In genomic region chr15:66734961-66735908, GRCh38 we compare ENCODE assay signal across 20 cellular contexts. TPM values are rescaled to one million over a fixed set of nuclear protein-coding genes. Genes with fewer than 3 reads are reported as not detected.
A peak's percentile ranks its signal among the peaks of the same experiment; 100 is the strongest.
DNase-seq lines count a peak whose midpoint lies in the region; ATAC-seq, FAIRE-seq and TF ChIP-seq lines count a peak whose summit lies in the region.
"Had no signal": no experiment of that assay in that cellular context is flagged by ENCODE, and none has a peak within 500 bp of the region (broad histone marks: within the 10 kb centered on the region; RNA-seq: fewer than 3 reads in every experiment).

No MANE protein-coding gene starts in this region.

- no peak for TF ChIP-seq EP300 in tibial nerve (IDR thresholded peaks at IDR 0.05)

- peak overlapping the region; percentile 20 to 69 (median 67) for H3K27ac Mint-ChIP-seq in nephron
- H3K27ac Mint-ChIP-seq: naive thymus-derived CD4-positive, alpha-beta T cell had no signal

- H3K4me1 ChIP-seq in endothelial cell of umbilical vein (ENCODE audit: control insufficient read depth, extremely low read depth, insufficient read depth, low read length): peaks cover 31% of the 10 kb centered on the region
- peaks cover 0 to 51% (median 27%) of the 10 kb centered on the region in 4 donors for H3K4me1 ChIP-seq in tibial nerve
- peaks cover 0 to 24% (median 20%) of the 10 kb centered on the region in 3 donors for H3K4me1 ChIP-seq in esophagus squamous epithelium
- H3K4me1 ChIP-seq in hepatocyte (ENCODE audit: insufficient read depth): peaks cover 2% of the 10 kb centered on the region

- CTCF ChIA-PET in endothelial cell of umbilical vein (lab: Charles Lee): interaction anchor here (1.1 to 2.7 kb wide), 4 partner anchors 8 to 38 kb away, joined by 4 to 11 read pairs (median 4); no protein-coding TSS in a partner anchor

- intact Hi-C loops in endothelial cell of umbilical vein (cut with micrococcal nuclease): no loop called here
- intact Hi-C loops in esophagus squamous epithelium (cut with DNase I): no loop called here

- DNase-seq in HS-27A (ENCODE audit: low read depth): peak; percentile 27
- DNase-seq in endothelial cell of umbilical vein (ENCODE audit: low read depth, low spot score): no peak
- peak; percentile 46 to 57 for DNase-seq in tibial nerve (ENCODE audit: low spot score in 2 of 2)
- DNase-seq in esophagus squamous epithelium (lab: John Stamatoyannopoulos, UW): no peak
- DNase-seq in hepatocyte (ENCODE audit: low spot score): no peak
- DNase-seq: activated CD4-positive, alpha-beta T cell treated with anti-CD3 and anti-CD28 coated beads, Interleukin-2, amount 50 U/mL, for 4 hours; activated T-cell treated with anti-CD3 and anti-CD28 coated beads, Interleukin-2, amount 50 U/mL, for 48 hours; adrenal gland; H7; naive thymus-derived CD4-positive, alpha-beta T cell; NCI-H1048; NCI-H2227 treated with DMSO at 0.1 percent for 48 hours; retina; stimulated activated CD4-positive, alpha-beta T cell treated with anti-CD3 and anti-CD28 coated beads, Interleukin-2, amount 100 ng/mL, for 48 hours; stimulated activated CD8-positive, alpha-beta memory T cell treated with anti-CD3 and anti-CD28 coated beads, Interleukin-4, amount 100 ng/mL, for 48 hours had no signal

- no peaks in the 10 kb centered on the region for H3K27me3 Mint-ChIP-seq in nephron (ENCODE audit: low read depth)

- TF ChIP-seq POLR2A in endothelial cell of umbilical vein (IDR thresholded peaks at IDR 0.05; ENCODE audit: low read depth, low read length) (no peak), tibial nerve (IDR thresholded peaks at IDR 0.05) (peak in 1 of 2 donors; percentile 20), esophagus squamous epithelium (IDR thresholded peaks at IDR 0.05) (no peak)

- peaks cover 27% of the 10 kb centered on the region for H3K36me3 Mint-ChIP-seq in nephron (ENCODE audit: low read depth)

- no peaks in the 10 kb centered on the region for H3K9me3 ChIP-seq in endothelial cell of umbilical vein (replicated peaks; ENCODE audit: control insufficient read depth, insufficient read depth, low read length)
- H3K9me3 ChIP-seq in tibial nerve: no peaks in the 10 kb centered on the region
- no peaks in the 10 kb centered on the region for H3K9me3 ChIP-seq in esophagus squamous epithelium
- no peaks in the 10 kb centered on the region for H3K9me3 ChIP-seq in hepatocyte (ENCODE audit: low read depth)
- H3K9me3 ChIP-seq: adrenal gland, uterus had no signal

- H3K27ac ChIP-seq in endothelial cell of umbilical vein (ENCODE audit: insufficient read depth, low read depth, low read length) (peak overlapping the region; percentile 14), tibial nerve (peak overlapping the region; percentile 19 to 85 (median 58)), esophagus squamous epithelium (peak overlapping the region in 1 of 4 donors; percentile 70), hepatocyte (no peak overlapping the region)
- H3K27ac ChIP-seq: C4-2B had no signal

- H3K4me3 ChIP-seq in endothelial cell of umbilical vein (replicated peaks in 1 of 3; ENCODE audit: insufficient read depth in 1 of 3, low read depth in 1 of 3, low read length in 3 of 3) (no peak overlapping the region), tibial nerve (no peak overlapping the region), esophagus squamous epithelium (no peak overlapping the region), hepatocyte (no peak overlapping the region)
- H3K4me3 ChIP-seq: adrenal gland, uterus had no signal

- H3K9ac ChIP-seq in endothelial cell of umbilical vein (replicated peaks; ENCODE audit: extremely low read depth, insufficient read depth, low read length): no peak overlapping the region

- dilution Hi-C loops in endothelial cell of umbilical vein (cut with MboI; ENCODE audit: extremely low pct_ligation_motif_present, low sequenced_read_pairs): no loop called here

- no TSS peak for BruUV-seq in endothelial cell of umbilical vein (replicated peaks; lab: Mats Ljungman, UMichigan)

- no peaks in the 10 kb centered on the region for H3K9me1 ChIP-seq in endothelial cell of umbilical vein (replicated peaks; ENCODE audit: control insufficient read depth, extremely low read depth, insufficient read depth, low read length)

- POLR2A ChIA-PET in endothelial cell of umbilical vein (lab: Charles Lee): no interaction called here

- H2AFZ ChIP-seq in endothelial cell of umbilical vein (ENCODE audit: low read depth, low read length) (no peak overlapping the region), hepatocyte (no peak overlapping the region)

- 67 to 70% methylated on average over 10 of the region's 10 CpGs for WGBS in tibial nerve, 2 donors
- 76 to 85% methylated on average over 8 of the region's 10 CpGs for WGBS in esophagus squamous epithelium, 2 donors
- 71% methylated on average over 7 of the region's 10 CpGs for WGBS in hepatocyte (ENCODE audit: low lambda C conversion rate, missing lambda C conversion rate)

- peaks cover 51% of the 10 kb centered on the region for H3K79me2 ChIP-seq in endothelial cell of umbilical vein (ENCODE audit: control insufficient read depth, insufficient read depth, low read length)
- H3K79me2 ChIP-seq in hepatocyte: peaks cover 98% of the 10 kb centered on the region

- FAIRE-seq in endothelial cell of umbilical vein (lab: Jason Lieb, UNC): peak; percentile 64
- FAIRE-seq: TTC549 had no signal

- peaks cover 60% of the 10 kb centered on the region for H3K4me1 Mint-ChIP-seq in nephron
- H3K4me1 Mint-ChIP-seq: naive thymus-derived CD4-positive, alpha-beta T cell had no signal

- peak overlapping the region in 1 of 3 experiments; percentile 22 for H3K4me3 Mint-ChIP-seq in nephron
- H3K4me3 Mint-ChIP-seq: naive thymus-derived CD4-positive, alpha-beta T cell had no signal

- H3K4me2 ChIP-seq in endothelial cell of umbilical vein (ENCODE audit: insufficient read depth, low read length) (peak overlapping the region; percentile 20), hepatocyte (no peak overlapping the region)

- no peaks in the 10 kb centered on the region for H3K9me3 Mint-ChIP-seq in nephron
- H3K9me3 Mint-ChIP-seq: naive thymus-derived CD4-positive, alpha-beta T cell had no signal

- no peak for ATAC-seq in GM18517 (IDR thresholded peaks at IDR 0.05; ENCODE audit: unreplicated experiment)
- ATAC-seq: naive thymus-derived CD4-positive, alpha-beta T cell had no signal

- H4K20me1 ChIP-seq in endothelial cell of umbilical vein (replicated peaks; ENCODE audit: control insufficient read depth, extremely low read depth, insufficient read depth, low read length) (no peaks in the 10 kb centered on the region), hepatocyte (ENCODE audit: insufficient read depth, poor library complexity, severe bottlenecking) (peaks cover 80% of the 10 kb centered on the region)

- H3K36me3 ChIP-seq in endothelial cell of umbilical vein (ENCODE audit: control insufficient read depth in 2 of 2, extremely low read depth in 1 of 2, insufficient read depth in 2 of 2, low read length in 2 of 2): no peaks in the 10 kb centered on the region
- H3K36me3 ChIP-seq in tibial nerve: no peaks in the 10 kb centered on the region
- H3K36me3 ChIP-seq in esophagus squamous epithelium: no peaks in the 10 kb centered on the region
- H3K36me3 ChIP-seq in hepatocyte (replicated peaks; ENCODE audit: insufficient read depth, low read depth): no peaks in the 10 kb centered on the region
- H3K36me3 ChIP-seq: adrenal gland, uterus had no signal

- H3K9me2 ChIP-seq in hepatocyte (replicated peaks; ENCODE audit: insufficient read depth): no peaks in the 10 kb centered on the region

- H3K27me3 ChIP-seq in endothelial cell of umbilical vein (ENCODE audit: control insufficient read depth in 2 of 2, insufficient read depth in 2 of 2, low read length in 2 of 2): no peaks in the 10 kb centered on the region
- H3K27me3 ChIP-seq in tibial nerve: no peaks in the 10 kb centered on the region
- H3K27me3 ChIP-seq in esophagus squamous epithelium: no peaks in the 10 kb centered on the region
- H3K27me3 ChIP-seq in hepatocyte: no peaks in the 10 kb centered on the region
- H3K27me3 ChIP-seq: adrenal gland, uterus had no signal

- no peak for TF ChIP-seq CTCF in endothelial cell of umbilical vein (IDR thresholded peaks at IDR 0.05; ENCODE audit: extremely low read depth in 1 of 2, insufficient read depth in 1 of 2, low read depth in 1 of 2, low read length in 2 of 2)
- TF ChIP-seq CTCF in nephron (IDR thresholded peaks at IDR 0.05; ENCODE audit: unreplicated experiment in 3 of 3): no peak
- TF ChIP-seq CTCF in tibial nerve (IDR thresholded peaks at IDR 0.05): no peak
- no peak for TF ChIP-seq CTCF in esophagus squamous epithelium (IDR thresholded peaks at IDR 0.05)
- TF ChIP-seq CTCF in hepatocyte (IDR thresholded peaks at IDR 0.05; ENCODE audit: poor library complexity): no peak

TF ChIP-seq in endothelial cell of umbilical vein, 7 proteins besides CTCF, POLR2A, EP300 and RAD21:
- TF ChIP-seq JUN (IDR thresholded peaks at IDR 0.05; ENCODE audit: borderline replicate concordance, insufficient read depth, insufficient read length, low read depth): no peak
- TF ChIP-seq POLR2AphosphoS5 (IDR thresholded peaks at IDR 0.05; ENCODE audit: insufficient read depth, low read depth, low read length): peak; percentile 52
- peak; percentile 13 for TF ChIP-seq GATA2 (IDR thresholded peaks at IDR 0.05; ENCODE audit: insufficient read depth, insufficient read length, low read depth, low read length)

RNA-seq across cellular contexts. Expression of gene SMAD6, which starts 33.2 kb away (rescaled TPM):
- total RNA-seq in endothelial cell of umbilical vein (12.4 and 12.5 TPM in 2 replicates), tibial nerve (10 to 100 TPM; 41.9 to 57.2 (median 48.6) TPM), esophagus squamous epithelium (1 to 10 TPM; 1.7 to 6.3 (median 3.8) TPM), hepatocyte (26.4 and 35.4 TPM in 2 replicates)
- polyA plus RNA-seq in endothelial cell of umbilical vein (7.3 and 8.8 TPM in 2 replicates), hepatocyte (24.2 and 26.6 TPM in 2 replicates)
- 3.5 and 4.0 TPM in 2 replicates for polyA plus RNA-seq in endothelial cell of umbilical vein (2011; cell fraction: cytosol; rRNA removed)
- polyA plus RNA-seq in endothelial cell of umbilical vein (2011; cell fraction: nucleus; rRNA removed): 22.2 and 24.2 TPM in 2 replicates
- polyA plus RNA-seq in endothelial cell of umbilical vein (2012): 5.8 and 11.3 TPM in 2 replicates
- 28.0 and 29.7 TPM in 2 replicates for polyA minus RNA-seq in endothelial cell of umbilical vein
- 45.7 TPM for polyA minus RNA-seq in endothelial cell of umbilical vein (2011; cell fraction: cytosol; rRNA and poly(A)+ RNA removed)
- 22.4 and 35.7 TPM in 2 replicates for polyA minus RNA-seq in endothelial cell of umbilical vein (2011; cell fraction: nucleus; rRNA and poly(A)+ RNA removed)
- polyA plus RNA-seq: naive thymus-derived CD4-positive, alpha-beta T cell had no signal

Comparison
In these comparisons a context has a peak if more than half of its experiments do, and no peak if none do; other contexts are left out.
1. DNase-seq: peak in HS-27A (single experiment) and tibial nerve (2 of 2); none in endothelial cell of umbilical vein (single experiment), esophagus squamous epithelium (single experiment) and hepatocyte (single experiment).